ENCODE assay signal across 14 cellular contexts in the genomic region with DNA sequence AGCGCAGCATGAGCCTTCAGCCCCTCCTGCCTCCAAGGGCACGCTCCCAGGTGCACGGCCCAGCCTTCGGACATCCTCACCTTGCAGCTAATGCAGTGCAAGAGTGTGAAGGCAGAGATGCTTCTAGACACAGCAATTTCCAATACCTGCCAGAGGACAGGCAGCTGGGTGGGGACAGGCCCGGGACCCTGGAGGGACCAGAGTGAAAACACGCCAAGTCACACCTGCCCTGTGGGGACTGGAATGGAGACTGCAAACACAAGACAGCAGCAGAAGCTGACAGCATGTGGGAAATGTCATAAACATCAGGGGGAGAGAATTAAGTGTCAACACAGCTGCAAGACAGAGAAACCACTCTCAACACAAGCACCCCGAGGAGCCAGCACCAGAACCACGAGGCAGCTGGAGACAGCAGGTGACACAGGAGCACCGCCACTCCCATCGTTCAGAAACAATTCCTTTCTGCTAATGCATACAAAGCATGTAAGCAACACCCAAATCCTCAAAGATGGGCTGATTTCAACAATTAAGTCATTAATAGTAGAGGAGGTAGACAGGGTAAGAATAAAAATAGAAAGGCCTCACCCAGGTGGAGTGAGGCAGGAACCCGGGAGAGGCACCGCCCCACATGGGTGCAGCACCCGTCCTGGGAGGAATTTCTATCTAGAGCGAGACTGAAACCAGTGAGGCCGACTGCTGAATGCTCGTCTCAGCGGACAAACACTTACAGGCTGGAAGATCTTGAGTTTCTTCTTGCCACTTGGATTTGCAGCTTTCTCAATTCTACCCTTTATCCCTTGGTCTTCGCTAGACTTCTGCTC. TPM values are rescaled to one million over a fixed set of nuclear protein-coding genes. Genes with fewer than 3 reads are reported as not detected.
A peak's percentile ranks its signal among the peaks of the same experiment; 100 is the strongest.
DNase-seq lines count a peak whose midpoint lies in the region; ATAC-seq and TF ChIP-seq lines count a peak whose summit lies in the region.
"Had no signal": no experiment of that assay in that cellular context is flagged by ENCODE, and none has a peak within 500 bp of the region (broad histone marks: within the 10 kb centered on the region; RNA-seq: fewer than 3 reads in every experiment).

No MANE protein-coding gene starts in this region.

- intact Hi-C loops in body of pancreas (cut with DNase I), result no loop called here

- H3K27me3 Mint-ChIP-seq in glutamatergic neuron (ENCODE audit: unreplicated experiment), result peaks cover 3% of the 10 kb centered on the region
- H3K27me3 Mint-ChIP-seq: activated CD4-positive, alpha-beta memory T cell treated with anti-CD3 and anti-CD28 coated beads for 36 hours; naive B cell had no signal

- H3K9me3 Mint-ChIP-seq in glutamatergic neuron (ENCODE audit: unreplicated experiment), result no peaks in the 10 kb centered on the region
- H3K9me3 Mint-ChIP-seq: activated CD4-positive, alpha-beta memory T cell treated with anti-CD3 and anti-CD28 coated beads for 36 hours; naive B cell had no signal

- no peaks in the 10 kb centered on the region for H3K9me3 ChIP-seq in body of pancreas

- DNase-seq in NCI-H2081 (lab: John Stamatoyannopoulos, UW) (peak; percentile 74 to 89), NCI-H2081 treated with DMSO at 0.1 percent for 48 hours (lab: John Stamatoyannopoulos, UW) (no peak), LHCN-M2 (ENCODE audit: low read depth) (peak; percentile 19), NCI-H510A treated with DMSO at 0.1 percent for 48 hours (lab: John Stamatoyannopoulos, UW) (peak; percentile 95), glutamatergic neuron (no peak), body of pancreas (no peak)
- DNase-seq in stimulated activated naive CD4-positive, alpha-beta T cell treated with Interleukin-2 at 50 U/mL for 16 hours (lab: John Stamatoyannopoulos, UW), result no peak
- no peak for DNase-seq in activated CD8-positive, alpha-beta memory T cell treated with anti-CD3 and anti-CD28 coated beads, Interleukin-2, amount 50 U/mL, for 48 hours
- DNase-seq: 8988T; activated CD4-positive, alpha-beta memory T cell treated with anti-CD3 and anti-CD28 coated beads for 36 hours; naive B cell; NCI-H1092 treated with DMSO at 0.1 percent for 48 hours had no signal

- TF ChIP-seq CTCF in glutamatergic neuron (IDR thresholded peaks at IDR 0.05; ENCODE audit: partially characterized antibody, unreplicated experiment), result no peak
- no peak for TF ChIP-seq CTCF in body of pancreas (IDR thresholded peaks at IDR 0.05)

- peaks cover 8% of the 10 kb centered on the region for H3K36me3 Mint-ChIP-seq in glutamatergic neuron (ENCODE audit: unreplicated experiment)

- no peak overlapping the region for H3K4me3 Mint-ChIP-seq in glutamatergic neuron (ENCODE audit: unreplicated experiment)
- H3K4me3 Mint-ChIP-seq: activated CD4-positive, alpha-beta memory T cell treated with anti-CD3 and anti-CD28 coated beads for 36 hours; naive B cell had no signal

- H3K4me3 ChIP-seq in body of pancreas, result no peak overlapping the region

- peaks cover 30 to 57% of the 10 kb centered on the region in 2 donors for H3K36me3 ChIP-seq in body of pancreas (replicated peaks in 1 of 2; ENCODE audit: insufficient read depth in 1 of 2, low read depth in 2 of 2)

- ATAC-seq in body of pancreas, result no peak
- ATAC-seq: HCT116 had no signal

- no peaks in the 10 kb centered on the region for H3K27me3 ChIP-seq in body of pancreas

- H3K27ac ChIP-seq in body of pancreas, result no peak overlapping the region
- H3K27ac ChIP-seq: C4-2B had no signal

- H3K27ac Mint-ChIP-seq in glutamatergic neuron (ENCODE audit: unreplicated experiment), result peak overlapping the region; percentile 12

- 82 to 84% methylated on average over 18 of the region's 18 CpGs for WGBS in body of pancreas, 2 donors

- peaks cover 12% of the 10 kb centered on the region for H3K4me1 ChIP-seq in body of pancreas

- no peak for TF ChIP-seq POLR2A in body of pancreas (IDR thresholded peaks at IDR 0.05)

- peaks cover 35% of the 10 kb centered on the region for H3K4me1 Mint-ChIP-seq in glutamatergic neuron (ENCODE audit: low read depth, unreplicated experiment)

RNA-seq across cellular contexts. Expression of gene DIDO1, which starts 17.1 kb away (rescaled TPM):
- 29.0 and 33.1 TPM in 2 replicates for total RNA-seq in LHCN-M2 (2014; rRNA removed)
- polyA plus RNA-seq in LHCN-M2 (2012), result 13.9 TPM
- total RNA-seq in glutamatergic neuron (ENCODE audit: unreplicated experiment), result 77.8 TPM
- 10 to 100 TPM; 38.4 to 51.7 TPM for total RNA-seq in body of pancreas

RNA-seq across cellular contexts. Expression of gene GID8, which starts 28.8 kb away (rescaled TPM):
- 20.3 and 23.5 TPM in 2 replicates for total RNA-seq in LHCN-M2 (2014; rRNA removed)
- polyA plus RNA-seq in LHCN-M2 (2012), result 17.8 TPM
- 57.8 TPM for total RNA-seq in glutamatergic neuron (ENCODE audit: unreplicated experiment)
- total RNA-seq in body of pancreas, result 10 to 100 TPM; 26.2 to 29.7 TPM

RNA-seq across cellular contexts. Expression of gene SLC17A9, which starts 43.3 kb away (rescaled TPM):
- not detected in 2 replicates for total RNA-seq in LHCN-M2 (2014; rRNA removed)
- not detected for polyA plus RNA-seq in LHCN-M2 (2012)
- total RNA-seq in glutamatergic neuron (ENCODE audit: unreplicated experiment), result 1.8 TPM
- 1 to 10 TPM in 1 of 2 donors, under 1 TPM in 1; 0.78 to 4.9 TPM for total RNA-seq in body of pancreas

RNA-seq across cellular contexts. Expression of gene TCFL5, which starts 47.6 kb away (rescaled TPM):
- 13.8 and 15.6 TPM in 2 replicates for total RNA-seq in LHCN-M2 (2014; rRNA removed)
- polyA plus RNA-seq in LHCN-M2 (2012), result 7.3 TPM
- 12.6 TPM for total RNA-seq in glutamatergic neuron (ENCODE audit: unreplicated experiment)
- total RNA-seq in body of pancreas, result 1 to 10 TPM; 2.0 to 7.5 TPM

Comparison
In these comparisons a context has a peak if more than half of its experiments do, and no peak if none do; other contexts are left out.
1. DNase-seq: peak in NCI-H2081 (2 of 2), LHCN-M2 (single experiment) and NCI-H510A treated with DMSO at 0.1 percent for 48 hours (single experiment); none in NCI-H2081 treated with DMSO at 0.1 percent for 48 hours (single experiment), glutamatergic neuron (single experiment), body of pancreas (0 of 4), stimulated activated naive CD4-positive, alpha-beta T cell treated with Interleukin-2 at 50 U/mL for 16 hours (single experiment) and activated CD8-positive, alpha-beta memory T cell treated with anti-CD3 and anti-CD28 coated beads, Interleukin-2, amount 50 U/mL, for 48 hours (single experiment).